9 cellular contexts compared by ENCODE assay signal in genomic region chr10:69335063-69335587, GRCh38. TPM values are rescaled to one million over a fixed set of nuclear protein-coding genes. Genes with fewer than 3 reads are reported as not detected.
A peak's percentile ranks its signal among the peaks of the same experiment; 100 is the strongest.
DNase-seq lines count a peak whose midpoint lies in the region; ATAC-seq, FAIRE-seq and TF ChIP-seq lines count a peak whose summit lies in the region.
"Had no signal": no experiment of that assay in that cellular context is flagged by ENCODE, and none has a peak within 500 bp of the region (broad histone marks: within the 10 kb centered on the region; RNA-seq: fewer than 3 reads in every experiment).

No MANE protein-coding gene starts in this region.

- H3K4me1 ChIP-seq in mammary epithelial cell (ENCODE audit: insufficient read depth, low read length) (peaks cover 76% of the 10 kb centered on the region), mucosa of rectum (ENCODE audit: control insufficient read depth in 2 of 2, insufficient read depth in 2 of 2, low read length in 2 of 2) (peaks cover 24 to 29% of the 10 kb centered on the region in 2 donors), aorta (ENCODE audit: control insufficient read depth in 1 of 2, insufficient read depth in 2 of 2, low read length in 2 of 2) (peaks cover 12 to 16% of the 10 kb centered on the region in 2 donors)

- H2AFZ ChIP-seq in mammary epithelial cell (ENCODE audit: low read depth, low read length), result no peak overlapping the region

- H3K9me3 ChIP-seq in mammary epithelial cell (replicated peaks; ENCODE audit: insufficient read depth, low read length) (no peaks in the 10 kb centered on the region), mucosa of rectum (ENCODE audit: control insufficient read depth in 2 of 2, low read length in 2 of 2) (no peaks in the 10 kb centered on the region), aorta (ENCODE audit: control insufficient read depth, low read length) (no peaks in the 10 kb centered on the region)

- dilution Hi-C loops in mammary epithelial cell (cut with HindIII; ENCODE audit: low sequenced_read_pairs), result no loop called here

- H3K79me2 ChIP-seq in mammary epithelial cell (ENCODE audit: insufficient read depth, low read length), result peaks cover 96% of the 10 kb centered on the region

- no peaks in the 10 kb centered on the region for H3K36me3 ChIP-seq in mammary epithelial cell (ENCODE audit: insufficient read depth, low read length)
- H3K36me3 ChIP-seq in mucosa of rectum (ENCODE audit: control insufficient read depth in 2 of 2, insufficient read depth in 2 of 2, low read length in 2 of 2), result peaks cover 0 to 3% of the 10 kb centered on the region in 2 donors
- no peaks in the 10 kb centered on the region for H3K36me3 ChIP-seq in aorta (ENCODE audit: control insufficient read depth in 1 of 2, insufficient read depth in 2 of 2, low read length in 1 of 2)

- H3K27me3 ChIP-seq in mammary epithelial cell (ENCODE audit: insufficient read depth, low read length), result no peaks in the 10 kb centered on the region
- no peaks in the 10 kb centered on the region for H3K27me3 ChIP-seq in mucosa of rectum (ENCODE audit: control insufficient read depth in 2 of 2, insufficient read depth in 2 of 2, low read length in 2 of 2)
- H3K27me3 ChIP-seq in aorta (ENCODE audit: control insufficient read depth in 1 of 2, insufficient read depth in 2 of 2, low read length in 1 of 2), result no peaks in the 10 kb centered on the region

- 4% methylated on average over 4 of the region's 13 CpGs for WGBS in mammary epithelial cell (ENCODE audit: low coverage, missing lambda C conversion rate)
- WGBS in aorta, 2 donors, result 0 to 3% methylated on average over 13 of the region's 13 CpGs

- no peaks in the 10 kb centered on the region for H4K20me1 ChIP-seq in mammary epithelial cell (ENCODE audit: insufficient read depth, low read length)

- FAIRE-seq in frontal cortex (lab: Jason Lieb, UNC), result no peak
- no peak for FAIRE-seq in HTR-8/SVneo (lab: Jason Lieb, UNC)
- FAIRE-seq: GM18507 had no signal

- in situ Hi-C loops in mammary epithelial cell (cut with MboI; ENCODE audit: low sequenced_read_pairs in 2 of 2), result no loop called here

- H3K4me3 ChIP-seq in mammary epithelial cell (replicated peaks in 1 of 3; ENCODE audit: insufficient read depth in 1 of 3, low read depth in 2 of 3, low read length in 3 of 3) (no peak overlapping the region), mucosa of rectum (ENCODE audit: low read length in 2 of 2) (no peak overlapping the region), aorta (ENCODE audit: low read length in 2 of 2) (no peak overlapping the region)

- intact Hi-C loops in mammary epithelial cell (cut with micrococcal nuclease), result no loop called here
- intact Hi-C loops in aorta (cut with DNase I), result no loop called here

- H3K9ac ChIP-seq in mammary epithelial cell (ENCODE audit: insufficient read depth, low read length) (no peak overlapping the region), mucosa of rectum (ENCODE audit: low read depth in 1 of 2, low read length in 2 of 2) (no peak overlapping the region)

- DNase-seq in GDM1 (lab: John Stamatoyannopoulos, UW) (peak; percentile 81), NOMO-1 (lab: John Stamatoyannopoulos, UW; ENCODE audit: unreplicated experiment in 2 of 2) (peak; percentile 64 to 76), mammary epithelial cell (no peak), aorta (peak; percentile 81 to 90), frontal cortex (ENCODE audit: low spot score in 2 of 2) (no peak), HTR-8/SVneo (ENCODE audit: insufficient read length, low spot score) (no peak)

- ATAC-seq in aorta (ENCODE audit: low FRiP score) (peak; percentile 47), HG03175 (IDR thresholded peaks at IDR 0.05; ENCODE audit: unreplicated experiment) (no peak)

- CTCF ChIA-PET in mammary epithelial cell (lab: Charles Lee; ENCODE audit: low non-redundant PET), result no interaction called here

- TF ChIP-seq CTCF in mammary epithelial cell (conservative IDR thresholded peaks at IDR 0.05 in 1 of 2, IDR thresholded peaks at IDR 0.05 in 1 of 2; ENCODE audit: extremely low read depth in 1 of 2, insufficient read depth in 1 of 2, low read depth in 1 of 2, low read length in 2 of 2), result no peak

- peak overlapping the region; percentile 2 for H3K4me2 ChIP-seq in mammary epithelial cell (ENCODE audit: insufficient read depth, low read depth, low read length)

- BruUV-seq in mammary epithelial cell (replicated peaks; lab: Mats Ljungman, UMichigan), result no TSS peak

- peak overlapping the region; percentile 17 for H3K27ac ChIP-seq in mammary epithelial cell (ENCODE audit: insufficient read depth, low read depth, low read length)
- peak overlapping the region; percentile 46 to 57 for H3K27ac ChIP-seq in mucosa of rectum (ENCODE audit: low read depth in 2 of 2, low read length in 2 of 2)
- H3K27ac ChIP-seq in aorta (ENCODE audit: low read depth in 1 of 2, low read length in 2 of 2), result peak overlapping the region; percentile 63 to 87

RNA-seq across cellular contexts. Expression of gene HK1, which starts 56.8 kb away (rescaled TPM):
- total RNA-seq in mammary epithelial cell (100 to 1,000 TPM; 115 to 133 TPM), aorta (100 to 1,000 TPM; 117 to 133 TPM), frontal cortex (114 TPM)
- polyA plus RNA-seq in mammary epithelial cell (95.9 TPM), aorta (10 to 100 TPM; 41.7 to 67.6 TPM)
- polyA minus RNA-seq in mammary epithelial cell, result 256 TPM

Comparison
In these comparisons a context has a peak if more than half of its experiments do, and no peak if none do; other contexts are left out.
1. DNase-seq: peak in GDM1 (single experiment), NOMO-1 (2 of 2) and aorta (2 of 2); none in mammary epithelial cell (single experiment), frontal cortex (0 of 2) and HTR-8/SVneo (single experiment).
2. H3K27ac ChIP-seq: peak in every context shown above with its lines; median percentile 75 in aorta; 52 in mucosa of rectum; 17 in mammary epithelial cell.